Comparison of ENCODE assay signal across 14 cellular contexts in the genomic region with DNA sequence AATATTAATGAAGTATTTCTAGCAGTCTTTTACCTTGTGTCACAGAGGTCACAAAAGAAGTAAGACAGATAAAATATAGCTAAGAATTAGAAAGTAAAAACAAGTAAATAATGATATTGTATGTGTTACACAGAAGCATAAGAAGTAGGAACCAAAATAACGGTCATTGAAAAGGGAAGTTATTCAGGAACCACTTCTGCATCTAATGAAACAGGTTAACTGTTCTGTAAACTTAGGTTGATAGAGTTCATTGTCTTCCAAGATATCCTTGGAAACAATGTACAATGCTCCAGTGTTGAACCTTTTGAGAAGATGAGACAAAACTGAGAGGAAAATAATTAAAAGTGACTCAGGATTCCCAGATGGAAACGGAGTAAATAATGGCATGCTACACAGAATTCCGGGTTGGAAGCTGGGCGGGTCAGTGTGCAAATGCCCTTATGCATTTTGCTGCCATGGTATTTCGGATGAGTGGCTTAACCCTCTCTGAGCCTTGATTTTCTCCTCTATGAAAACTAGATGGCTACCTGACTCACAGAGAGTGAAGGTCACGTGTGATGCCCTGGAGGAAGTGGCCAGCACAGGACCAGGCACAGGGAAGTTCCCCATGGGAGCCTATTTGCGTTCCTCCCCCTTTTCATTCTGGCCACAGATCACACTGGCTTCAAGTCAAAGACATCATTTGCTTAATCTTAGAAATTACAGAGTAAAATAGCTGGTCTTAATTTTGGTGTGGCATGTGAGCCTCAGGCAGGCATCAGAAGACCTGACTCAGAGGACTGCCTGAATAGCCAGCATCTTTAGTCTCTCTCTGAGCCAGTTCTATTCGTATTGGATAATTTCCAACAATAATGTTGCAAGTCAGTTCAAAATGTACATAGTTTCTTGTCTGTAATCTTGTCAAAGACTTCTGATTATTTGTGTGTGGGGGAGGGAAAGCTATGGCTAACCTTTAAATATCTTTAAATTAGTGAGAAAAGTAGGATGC. TPM values are rescaled to one million over a fixed set of nuclear protein-coding genes. Genes with fewer than 3 reads are reported as not detected.
A peak's percentile ranks its signal among the peaks of the same experiment; 100 is the strongest.
DNase-seq lines count a peak whose midpoint lies in the region; ATAC-seq, FAIRE-seq and TF ChIP-seq lines count a peak whose summit lies in the region.
"Had no signal": no experiment of that assay in that cellular context is flagged by ENCODE, and none has a peak within 500 bp of the region (broad histone marks: within the 10 kb centered on the region; RNA-seq: fewer than 3 reads in every experiment).

No MANE protein-coding gene starts in this region.

- no peaks in the 10 kb centered on the region for H3K9me3 ChIP-seq in neutrophil
- no peaks in the 10 kb centered on the region for H3K9me3 ChIP-seq in pancreas
- H3K9me3 ChIP-seq: heart left ventricle, SJSA1, tibial artery had no signal

- H3K4me1 ChIP-seq in neutrophil (ENCODE audit: control insufficient read depth in 1 of 2, insufficient read depth in 1 of 2, low read depth in 1 of 2, low read length in 1 of 2) = peaks cover 36 to 43% of the 10 kb centered on the region in 2 experiments
- peaks cover 0 to 11% (median 4%) of the 10 kb centered on the region in 3 donors for H3K4me1 ChIP-seq in pancreas
- H3K4me1 ChIP-seq: SJSA1 had no signal

- TF ChIP-seq CTCF in choroid plexus epithelial cell (conservative IDR thresholded peaks at IDR 0.05; ENCODE audit: low read depth, low read length) (no peak), neutrophil (IDR thresholded peaks at IDR 0.05) (peak; percentile 5), pancreas (IDR thresholded peaks at IDR 0.05) (no peak)

- peak; percentile 36 for FAIRE-seq in H54 (lab: Jason Lieb, UNC)
- no peak for FAIRE-seq in pancreas (lab: Jason Lieb, UNC)

- 76% methylated on average over 8 of the region's 8 CpGs for WGBS in pancreas, 2 donors

- ATAC-seq in pancreas (no peak), HG03571 (IDR thresholded peaks at IDR 0.05; ENCODE audit: unreplicated experiment) (no peak)
- ATAC-seq: activated CD8-positive, alpha-beta T cell treated with anti-CD3 and anti-CD28 coated beads, Interleukin-2, amount 10 ng/mL, durations not matched to agents 7 days and 5 days had no signal

- intact Hi-C loops in pancreas (cut with DNase I) = no loop called here

- DNase-seq in H54 (ENCODE audit: insufficient read length, low spot score) = no peak
- peak; percentile 47 for DNase-seq in NCI-H460 (ENCODE audit: extremely low read depth, low read depth)
- DNase-seq in choroid plexus epithelial cell (ENCODE audit: low read depth) = peak; percentile 84
- DNase-seq in NCI-H187 (lab: John Stamatoyannopoulos, UW) = no peak
- no peak for DNase-seq in pancreas
- no peak for DNase-seq in NCI-H1092 (lab: John Stamatoyannopoulos, UW)
- DNase-seq: activated CD8-positive, alpha-beta T cell treated with anti-CD3 and anti-CD28 coated beads, Interleukin-2, amount 10 ng/mL, durations not matched to agents 7 days and 5 days; C1 segment of cervical spinal cord; central memory CD4-positive, alpha-beta T cell; tibial artery had no signal

- TF ChIP-seq POLR2A in H54 (IDR thresholded peaks at IDR 0.05; ENCODE audit: low read depth, low read length) = no peak

- H3K27me3 ChIP-seq in neutrophil (no peaks in the 10 kb centered on the region), pancreas (no peaks in the 10 kb centered on the region)
- H3K27me3 ChIP-seq: heart left ventricle, tibial artery had no signal

- H3K4me3 ChIP-seq in choroid plexus epithelial cell (ENCODE audit: low read depth, low read length) = no peak overlapping the region
- peak overlapping the region; percentile 26 to 47 for H3K4me3 ChIP-seq in neutrophil (ENCODE audit: low read depth in 1 of 2, low read length in 1 of 2)
- H3K4me3 ChIP-seq in pancreas = no peak overlapping the region
- H3K4me3 ChIP-seq: heart left ventricle, SJSA1, tibial artery had no signal

- H3K36me3 ChIP-seq in neutrophil (peaks cover 17% of the 10 kb centered on the region), pancreas (no peaks in the 10 kb centered on the region)
- H3K36me3 ChIP-seq: heart left ventricle, SJSA1 had no signal

- peak overlapping the region; percentile 88 for H3K27ac ChIP-seq in neutrophil
- no peak overlapping the region for H3K27ac ChIP-seq in pancreas
- H3K27ac ChIP-seq: heart left ventricle, SJSA1, tibial artery had no signal

RNA-seq across cellular contexts. Expression of a gene that starts 49.1 kb away (rescaled TPM):
- total RNA-seq in NCI-H460 (2014; rRNA removed; shearing (Covaris generic)) = 0.12 TPM in 1 of 2 replicates, not detected in the other
- 0.07 and 0.12 TPM in 2 replicates for polyA plus RNA-seq in NCI-H460 (2014; cell fraction: nucleus; rRNA removed)
- 1 to 10 TPM in 5 of 6 donors, under 1 TPM in 1; 0.83 to 5.1 (median 2.2) TPM for total RNA-seq in pancreas
- polyA plus RNA-seq in pancreas = 1 to 10 TPM in 1 of 2 donors, under 1 TPM in 1; 0.61 to 3.1 TPM
- total RNA-seq: SJSA1 had no signal

RNA-seq across cellular contexts. Expression of a gene that starts 57.4 kb away (rescaled TPM):
- 1.6 and 2.0 TPM in 2 replicates for total RNA-seq in NCI-H460 (2014; rRNA removed; shearing (Covaris generic))
- 0.58 and 0.81 TPM in 2 replicates for polyA plus RNA-seq in NCI-H460 (2014; cell fraction: nucleus; rRNA removed)
- total RNA-seq in pancreas = 10 to 100 TPM in 4 of 6 donors, 1 to 10 TPM in 2; 7.0 to 18.4 (median 14.6) TPM
- 10 to 100 TPM in 1 of 2 donors, 1 to 10 TPM in 1; 8.3 to 12.0 TPM for polyA plus RNA-seq in pancreas

Comparison
In these comparisons a context has a peak if more than half of its experiments do, and no peak if none do; other contexts are left out.
1. DNase-seq: peak in NCI-H460 (single experiment) and choroid plexus epithelial cell (single experiment); none in H54 (single experiment), NCI-H187 (0 of 2), pancreas (0 of 6) and NCI-H1092 (single experiment).
2. H3K4me3 ChIP-seq: peak in neutrophil (2 of 2); none in choroid plexus epithelial cell (single experiment) and pancreas (0 of 4).